ENCODE assay signal across 8 cellular contexts in genomic region chr16:15888072-15888976, GRCh38. TPM values are rescaled to one million over a fixed set of nuclear protein-coding genes. Genes with fewer than 3 reads are reported as not detected.
A peak's percentile ranks its signal among the peaks of the same experiment; 100 is the strongest.
DNase-seq lines count a peak whose midpoint lies in the region; ATAC-seq and TF ChIP-seq lines count a peak whose summit lies in the region.

Gene CEP20, minus strand, starts transcription at chr16:15888603. Its CDS starts 18 bp downstream, at chr16:15888585.

- peaks cover 50% of the 10 kb centered on the region for H3K79me2 ChIP-seq in PC-9 (ENCODE audit: low read depth)

- H3K4me2 ChIP-seq in PC-9 = peak within 1 kb of the TSS; percentile 87

- no peaks in the 10 kb centered on the region for H4K20me1 ChIP-seq in PC-9 (ENCODE audit: insufficient read depth)

- TSS peak; percentile 76 for BruUV-seq in PC-9 (replicated peaks; lab: Mats Ljungman, UMichigan)

- DNase-seq in DMS53 (lab: John Stamatoyannopoulos, UW) = peak; percentile 98
- DNase-seq in Jurkat, Clone E6-1 (ENCODE audit: low read depth, low spot score) = peak; percentile 99
- DNase-seq in PC-9 = peak; percentile 97 to 100
- DNase-seq in activated T-cell treated with anti-CD3 and anti-CD28 coated beads, Interleukin-2, amount 50 U/mL, for 1 hour = peak; percentile 98
- peak; percentile 99 for DNase-seq in erythroblast (lab: John Stamatoyannopoulos, UW)
- peak; percentile 99 for DNase-seq in stimulated activated CD8-positive, alpha-beta memory T cell treated with anti-CD3 and anti-CD28 coated beads, Interleukin-7, amount 100 ng/mL, for 24 hours (ENCODE audit: low read depth)

- POLR2A ChIA-PET in PC-9 (lab: Charles Lee; ENCODE audit: unreplicated experiment) = interaction anchor here (0.6 to 1.6 kb wide), 16 partner anchors 9 to 212 kb away, joined by 3 to 31 read pairs (median 6); no protein-coding TSS in a partner anchor

- H2AFZ ChIP-seq in PC-9 = peak within 1 kb of the TSS; percentile 82

- H3F3A ChIP-seq in PC-9 (ENCODE audit: insufficient read depth, low read depth) = peaks cover 4% of the 10 kb centered on the region; the same call in 1 of the 2 replicates

- no peaks in the 10 kb centered on the region for H3K9me2 ChIP-seq in PC-9 (ENCODE audit: insufficient read depth)

- CTCF ChIA-PET in PC-9 (lab: Charles Lee) = interaction anchor here (0.7 kb wide), 1 partner anchor 130 kb away, joined by 7 read pairs; no protein-coding TSS in a partner anchor

- no peak for TF ChIP-seq CTCF in PC-9 (conservative IDR thresholded peaks at IDR 0.05)

- peaks cover 12% of the 10 kb centered on the region; the same call in 1 of the 2 replicates for H3K36me3 ChIP-seq in PC-9 (ENCODE audit: low read depth)
- no peaks in the 10 kb centered on the region for H3K36me3 ChIP-seq in muscle layer of colon (ENCODE audit: insufficient read depth, low read length)

- H3K27me3 ChIP-seq in PC-9 (ENCODE audit: insufficient read depth, low read depth) (no peaks in the 10 kb centered on the region), muscle layer of colon (ENCODE audit: control insufficient read depth in 1 of 2, insufficient read depth in 2 of 2, low read length in 2 of 2) (no peaks in the 10 kb centered on the region)

- peak within 1 kb of the TSS; percentile 79 for H3K9ac ChIP-seq in muscle layer of colon (ENCODE audit: low read length)

- H3K27ac ChIP-seq in PC-9 = peak within 1 kb of the TSS; percentile 65
- H3K27ac ChIP-seq in muscle layer of colon (ENCODE audit: low read depth, low read length) = peak within 1 kb of the TSS; percentile 92

- H3K4me3 ChIP-seq in Jurkat, Clone E6-1 (ENCODE audit: low read length) = peak within 1 kb of the TSS; percentile 99
- peak within 1 kb of the TSS; percentile 90 for H3K4me3 ChIP-seq in PC-9
- peak within 1 kb of the TSS; percentile 83 to 90 for H3K4me3 ChIP-seq in muscle layer of colon (ENCODE audit: low read depth in 1 of 2, low read length in 2 of 2)

- H3K4me1 ChIP-seq in PC-9 (replicated peaks; ENCODE audit: insufficient read depth) (peaks cover 30% of the 10 kb centered on the region), muscle layer of colon (ENCODE audit: insufficient read depth, low read length) (peaks cover 24% of the 10 kb centered on the region)

- peak; percentile 97 for TF ChIP-seq POLR2A in erythroblast (IDR thresholded peaks at IDR 0.05; ENCODE audit: low read length)

- peak; percentile 96 for ATAC-seq in GM21619 (IDR thresholded peaks at IDR 0.05; ENCODE audit: unreplicated experiment)

- H3K9me3 ChIP-seq in PC-9 (ENCODE audit: insufficient read depth, low read depth) = no peaks in the 10 kb centered on the region
- H3K9me3 ChIP-seq in muscle layer of colon (ENCODE audit: low read length) = no peaks in the 10 kb centered on the region

- intact Hi-C loops in PC-9 (cut with micrococcal nuclease; ENCODE audit: unreplicated experiment) = no loop called here

RNA-seq across cellular contexts. Expression of gene CEP20, which starts in this region (rescaled TPM):
- polyA plus RNA-seq in Jurkat, Clone E6-1 (2012; ENCODE audit: insufficient read depth, insufficient read length) = 66.1 TPM
- total RNA-seq in PC-9 (2021) = 93.4 and 125 TPM in 2 replicates

Comparison
In these comparisons a context has a peak if more than half of its experiments do, and no peak if none do; other contexts are left out.
1. Peak in every context shown above with its lines: DNase-seq, ATAC-seq, H3K4me3 ChIP-seq and H3K27ac ChIP-seq.